30 cellular contexts compared by ENCODE assay signal in the genomic region with DNA sequence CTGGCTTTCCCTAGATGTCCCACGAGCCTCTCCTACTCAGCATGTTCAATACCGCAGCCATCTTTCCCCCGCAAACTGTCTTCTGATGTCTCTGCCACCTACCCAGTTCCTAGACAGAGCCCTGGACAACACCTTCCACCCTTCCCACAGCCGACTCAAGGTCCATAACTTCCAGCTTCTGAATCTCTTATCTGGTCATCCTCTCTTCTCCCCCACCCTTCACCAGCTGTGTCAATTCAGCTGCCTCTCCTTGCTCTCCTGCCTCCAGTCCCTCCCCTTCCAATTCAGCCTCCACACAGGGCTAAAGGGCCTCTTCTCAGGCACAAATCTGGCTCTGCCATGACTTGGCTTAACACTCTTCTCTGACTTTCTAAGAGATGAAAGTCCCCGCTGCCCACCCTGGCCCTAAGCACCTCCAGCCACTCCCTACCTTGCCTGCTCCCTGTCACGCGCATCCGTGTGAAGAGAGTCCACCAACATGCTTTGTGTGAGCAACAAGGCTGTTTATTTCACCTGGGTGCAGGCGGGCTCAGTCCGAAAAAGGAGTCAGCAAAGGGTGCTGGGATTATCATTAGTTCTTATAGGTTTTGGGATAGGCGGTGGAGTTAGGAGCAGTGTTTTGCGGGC. TPM values are rescaled to one million over a fixed set of nuclear protein-coding genes. Genes with fewer than 3 reads are reported as not detected.
DNase-seq lines count a peak whose midpoint lies in the region; ATAC-seq and TF ChIP-seq lines count a peak whose summit lies in the region.
"Had no signal": no experiment of that assay in that cellular context is flagged by ENCODE, and none has a peak within 500 bp of the region (broad histone marks: within the 10 kb centered on the region; RNA-seq: fewer than 3 reads in every experiment).

No MANE protein-coding gene starts in this region.

- H3K9me3 ChIP-seq in right atrium auricular region: no peaks in the 10 kb centered on the region
- no peaks in the 10 kb centered on the region for H3K9me3 ChIP-seq in upper lobe of right lung
- H3K9me3 ChIP-seq: body of pancreas, gastroesophageal sphincter, lower lobe of right lung, Peyer's patch, thyroid gland had no signal

- no peaks in the 10 kb centered on the region for H3K36me3 ChIP-seq in right atrium auricular region
- no peaks in the 10 kb centered on the region for H3K36me3 ChIP-seq in upper lobe of right lung
- H3K36me3 ChIP-seq: Peyer's patch, thyroid gland had no signal

- H3K36me3 Mint-ChIP-seq in activated T-helper 17 cell treated with anti-CD3 and anti-CD28 coated beads, Interleukin-2, amount 50 U/mL, for 72 hours (ENCODE audit: low read depth): peaks cover 5% of the 10 kb centered on the region
- H3K36me3 Mint-ChIP-seq in nephron (ENCODE audit: low read depth): no peaks in the 10 kb centered on the region

- DNase-seq in cardiac septum (ENCODE audit: low spot score): peak; percentile 59
- no peak for DNase-seq in right atrium auricular region (ENCODE audit: low spot score)
- peak; percentile 19 for DNase-seq in upper lobe of right lung
- DNase-seq in NCI-H2171 treated with DMSO at 0.1 percent for 48 hours (lab: John Stamatoyannopoulos, UW): no peak
- no peak for DNase-seq in activated naive CD4-positive, alpha-beta T cell treated with Interleukin-2 at 50 U/mL for 16 hours
- DNase-seq in iPS-NIHi11 (ENCODE audit: low spot score): no peak
- DNase-seq: activated CD4-positive, alpha-beta T cell treated with anti-CD3 and anti-CD28 coated beads for 36 hours; activated effector memory CD4-positive, alpha-beta T cell treated with Interleukin-2 at 50 U/mL for 16 hours; cerebellar nuclear complex; EL; H7; lower lobe of right lung; MM.1S; naive thymus-derived CD8-positive, alpha-beta T cell; NCI-H2029 treated with DMSO at 0.1 percent for 48 hours; NCI-H2227 treated with DMSO at 0.1 percent for 48 hours; NCI-H526; SHP77 treated with DMSO at 0.1 percent for 48 hours; small intestine; thyroid gland had no signal

- H3K27me3 ChIP-seq in right atrium auricular region (no peaks in the 10 kb centered on the region), upper lobe of right lung (no peaks in the 10 kb centered on the region)
- H3K27me3 ChIP-seq: body of pancreas, gastroesophageal sphincter, hepatocyte, Peyer's patch, thyroid gland had no signal

- TF ChIP-seq CTCF in right atrium auricular region (IDR thresholded peaks at IDR 0.05) (no peak), nephron (IDR thresholded peaks at IDR 0.05; ENCODE audit: unreplicated experiment in 3 of 3) (no peak), upper lobe of right lung (IDR thresholded peaks at IDR 0.05) (no peak)

- H3K4me3 Mint-ChIP-seq in activated T-helper 17 cell treated with anti-CD3 and anti-CD28 coated beads, Interleukin-2, amount 50 U/mL, for 72 hours: no peak overlapping the region
- peak overlapping the region in 1 of 3 experiments; percentile 15 for H3K4me3 Mint-ChIP-seq in nephron
- H3K4me3 Mint-ChIP-seq: activated CD4-positive, alpha-beta T cell treated with anti-CD3 and anti-CD28 coated beads for 36 hours; CD4-positive, alpha-beta T cell; naive thymus-derived CD8-positive, alpha-beta T cell; stimulated activated naive CD8-positive, alpha-beta T cell treated with anti-CD3 and anti-CD28 coated beads, Interleukin-15, Interleukin-2, amounts not matched to agents 100 ng/mL and 50 ng/mL, for 24 hours had no signal

- no peaks in the 10 kb centered on the region for H3K27me3 Mint-ChIP-seq in activated T-helper 17 cell treated with anti-CD3 and anti-CD28 coated beads, Interleukin-2, amount 50 U/mL, for 72 hours
- H3K27me3 Mint-ChIP-seq in nephron (ENCODE audit: low read depth): no peaks in the 10 kb centered on the region
- H3K27me3 Mint-ChIP-seq: activated CD4-positive, alpha-beta T cell treated with anti-CD3 and anti-CD28 coated beads for 36 hours; CD4-positive, alpha-beta T cell; naive thymus-derived CD8-positive, alpha-beta T cell; stimulated activated naive CD8-positive, alpha-beta T cell treated with anti-CD3 and anti-CD28 coated beads, Interleukin-15, Interleukin-2, amounts not matched to agents 100 ng/mL and 50 ng/mL, for 24 hours had no signal

- H3K27ac ChIP-seq in right atrium auricular region (peak overlapping the region in 1 of 2 donors; percentile 53), upper lobe of right lung (no peak overlapping the region)
- H3K27ac ChIP-seq: body of pancreas, gastroesophageal sphincter, hepatocyte, Peyer's patch, thyroid gland, VCaP had no signal

- H3K4me3 ChIP-seq in right atrium auricular region (no peak overlapping the region), upper lobe of right lung (no peak overlapping the region)
- H3K4me3 ChIP-seq: body of pancreas, gastroesophageal sphincter, hepatocyte, lower lobe of right lung, Peyer's patch, thyroid gland had no signal

- H3K27ac Mint-ChIP-seq in activated T-helper 17 cell treated with anti-CD3 and anti-CD28 coated beads, Interleukin-2, amount 50 U/mL, for 72 hours: peak overlapping the region; percentile 40
- H3K27ac Mint-ChIP-seq in nephron: peak overlapping the region; percentile 76 to 95 (median 93)
- H3K27ac Mint-ChIP-seq: activated CD4-positive, alpha-beta T cell treated with anti-CD3 and anti-CD28 coated beads for 36 hours; CD4-positive, alpha-beta T cell; stimulated activated naive CD8-positive, alpha-beta T cell treated with anti-CD3 and anti-CD28 coated beads, Interleukin-15, Interleukin-2, amounts not matched to agents 100 ng/mL and 50 ng/mL, for 24 hours had no signal

- no peak for ATAC-seq in activated T-helper 17 cell treated with anti-CD3 and anti-CD28 coated beads, Interleukin-2, amount 50 U/mL, for 72 hours (replicated peaks)
- ATAC-seq in upper lobe of right lung: no peak
- ATAC-seq: activated CD4-positive, alpha-beta T cell treated with anti-CD3 and anti-CD28 coated beads for 36 hours; body of pancreas; gastroesophageal sphincter; lower lobe of right lung; naive thymus-derived CD8-positive, alpha-beta T cell had no signal

- peaks cover 0 to 52% of the 10 kb centered on the region in 2 donors for H3K4me1 ChIP-seq in right atrium auricular region
- peaks cover 8% of the 10 kb centered on the region for H3K4me1 ChIP-seq in upper lobe of right lung

- intact Hi-C loops in cardiac septum (cut with DNase I) (loop anchor here (5.0 kb wide), 1 partner anchor 90 kb away; no protein-coding TSS in a partner anchor), upper lobe of right lung (cut with DNase I) (no loop called here)

- H3K9me3 Mint-ChIP-seq in activated T-helper 17 cell treated with anti-CD3 and anti-CD28 coated beads, Interleukin-2, amount 50 U/mL, for 72 hours: no peaks in the 10 kb centered on the region
- no peaks in the 10 kb centered on the region for H3K9me3 Mint-ChIP-seq in nephron
- H3K9me3 Mint-ChIP-seq: CD4-positive, alpha-beta T cell; naive thymus-derived CD8-positive, alpha-beta T cell; stimulated activated naive CD8-positive, alpha-beta T cell treated with anti-CD3 and anti-CD28 coated beads, Interleukin-15, Interleukin-2, amounts not matched to agents 100 ng/mL and 50 ng/mL, for 24 hours had no signal

- no peaks in the 10 kb centered on the region for H3K4me1 Mint-ChIP-seq in activated T-helper 17 cell treated with anti-CD3 and anti-CD28 coated beads, Interleukin-2, amount 50 U/mL, for 72 hours
- peaks cover 28% of the 10 kb centered on the region for H3K4me1 Mint-ChIP-seq in nephron

RNA-seq across cellular contexts. Expression of a gene that starts 25.2 kb away (rescaled TPM):
- total RNA-seq in cardiac septum: 80.4 TPM
- total RNA-seq in right atrium auricular region: 10 to 100 TPM; 58.4 to 74.9 TPM
- total RNA-seq in activated T-helper 17 cell treated with anti-CD3 and anti-CD28 coated beads, Interleukin-2, amount 50 U/mL, for 72 hours: under 1 TPM; 0.42 to 0.45 TPM
- 2.4 TPM for total RNA-seq in upper lobe of right lung
- total RNA-seq: activated CD4-positive, alpha-beta T cell treated with anti-CD3 and anti-CD28 coated beads for 36 hours; H7; osteocyte had no signal

Comparison
In these comparisons a context has a peak if more than half of its experiments do, and no peak if none do; other contexts are left out.
1. DNase-seq: peak in cardiac septum (single experiment) and upper lobe of right lung (single experiment); none in right atrium auricular region (single experiment), NCI-H2171 treated with DMSO at 0.1 percent for 48 hours (single experiment), activated naive CD4-positive, alpha-beta T cell treated with Interleukin-2 at 50 U/mL for 16 hours (single experiment) and iPS-NIHi11 (single experiment).
2. RNA of a gene that starts 25.2 kb away (total RNA-seq): 80.4 TPM in cardiac septum (single experiment) and 58.4 to 74.9 TPM in right atrium auricular region; 2.4 TPM in upper lobe of right lung (single experiment) and 0.42 to 0.45 TPM in activated T-helper 17 cell treated with anti-CD3 and anti-CD28 coated beads, Interleukin-2, amount 50 U/mL, for 72 hours; every median in the first group is over 10 times any median in the second.